In genomic region chr2:103289101-103289725, GRCh38 we compare ENCODE assay signal across 15 cellular contexts.
DNase-seq lines count a peak whose midpoint lies in the region; ATAC-seq, FAIRE-seq and TF ChIP-seq lines count a peak whose summit lies in the region.
"Had no signal": no experiment of that assay in that cellular context is flagged by ENCODE, and none has a peak within 500 bp of the region (broad histone marks: within the 10 kb centered on the region; RNA-seq: fewer than 3 reads in every experiment).

No MANE protein-coding gene starts in this region.

- H3K4me2 ChIP-seq in SK-N-SH = no peak overlapping the region

- 0% methylated on average over 5 of the region's 5 CpGs for WGBS in SK-N-SH (ENCODE audit: low lambda C conversion rate)

- POLR2A ChIA-PET in SK-N-SH (lab: Yijun Ruan, JAX) = no interaction called here
- POLR2A ChIA-PET in CD8-positive, alpha-beta T cell (lab: Charles Lee) = no interaction called here

- H3K4me3 ChIP-seq in SK-N-SH (ENCODE audit: low read depth in 2 of 2, low read length in 1 of 2) = no peak overlapping the region
- no peak overlapping the region for H3K4me3 ChIP-seq in CD8-positive, alpha-beta T cell (ENCODE audit: low read depth, low read length)

- no peak overlapping the region for H2AFZ ChIP-seq in SK-N-SH (ENCODE audit: low read depth)

- H3K27ac ChIP-seq in SK-N-SH (ENCODE audit: low read depth in 2 of 2, low read length in 1 of 2) = no peak overlapping the region
- H3K27ac ChIP-seq in CD8-positive, alpha-beta T cell (ENCODE audit: low read depth, low read length) = no peak overlapping the region

- TF ChIP-seq RAD21 in SK-N-SH (IDR thresholded peaks at IDR 0.05; ENCODE audit: low read length) = peak; percentile 28

- no peaks in the 10 kb centered on the region for H3K4me1 ChIP-seq in SK-N-SH (ENCODE audit: control insufficient read depth in 1 of 2, insufficient read depth in 2 of 2, low read depth in 1 of 2, low read length in 1 of 2)
- no peaks in the 10 kb centered on the region for H3K4me1 ChIP-seq in CD8-positive, alpha-beta T cell (ENCODE audit: insufficient read depth, low read length)

- no peaks in the 10 kb centered on the region for H3F3A ChIP-seq in SK-N-SH (replicated peaks; ENCODE audit: insufficient read depth)

- CTCF ChIA-PET in SK-N-SH (lab: Yijun Ruan, JAX) = no interaction called here
- CTCF ChIA-PET in CD8-positive, alpha-beta T cell (lab: Charles Lee) = no interaction called here

- ATAC-seq in SK-N-SH treated with all-trans-retinoic acid at 6 μM for 48 hours = no peak
- no peak for ATAC-seq in CD8-positive, alpha-beta T cell
- ATAC-seq: Right ventricle myocardium inferior, sciatic nerve had no signal

- no peaks in the 10 kb centered on the region for H3K9me2 ChIP-seq in SK-N-SH

- TF ChIP-seq EP300 in SK-N-SH (IDR thresholded peaks at IDR 0.05; ENCODE audit: borderline replicate concordance in 1 of 2, low read depth in 1 of 2, low read length in 1 of 2) = no peak

- no peaks in the 10 kb centered on the region for H3K36me3 Mint-ChIP-seq in CD8-positive, alpha-beta T cell

- H3K9me3 Mint-ChIP-seq in CD8-positive, alpha-beta T cell = peaks cover 4% of the 10 kb centered on the region
- H3K9me3 Mint-ChIP-seq: activated B cell treated with CpG ODN at 0.5 μM for 24 hours had no signal

- no peaks in the 10 kb centered on the region for H3K79me2 ChIP-seq in SK-N-SH (ENCODE audit: insufficient read depth)

- no peak overlapping the region for H3K9ac ChIP-seq in SK-N-SH

- H3K9me3 ChIP-seq in SK-N-SH = no peaks in the 10 kb centered on the region
- H3K9me3 ChIP-seq in CD8-positive, alpha-beta T cell (ENCODE audit: low read length) = no peaks in the 10 kb centered on the region

- TF ChIP-seq CTCF in SK-N-SH (IDR thresholded peaks at IDR 0.05) = peak; percentile 42
- TF ChIP-seq CTCF in CD8-positive, alpha-beta T cell (IDR thresholded peaks at IDR 0.05) = no peak

- intact Hi-C loops in CD8-positive, alpha-beta T cell (cut with DNase I, micrococcal nuclease) = no loop called here

- DNase-seq in SK-N-SH (no peak), NCI-H82 (lab: John Stamatoyannopoulos, UW) (peak; percentile 66), frontal cortex (ENCODE audit: low spot score in 2 of 2) (peak; percentile 1 to 29), superior temporal gyrus (ENCODE audit: extremely low spot score) (peak; percentile 64), OCI-M2 (lab: John Stamatoyannopoulos, UW; ENCODE audit: unreplicated experiment) (no peak), EL (no peak)
- DNase-seq in CD8-positive, alpha-beta T cell = no peak
- DNase-seq: activated B cell treated with CpG ODN at 0.5 μM for 24 hours; activated T-cell treated with anti-CD3 and anti-CD28 coated beads, Interleukin-2, amount 50 U/mL, for 48 hours; GF-D8; NCI-H1417 treated with DMSO at 0.1 percent for 48 hours; trophoblast cell had no signal

- H4K20me1 ChIP-seq in SK-N-SH (ENCODE audit: insufficient read depth) = no peaks in the 10 kb centered on the region

- H3K4me1 Mint-ChIP-seq in CD8-positive, alpha-beta T cell (ENCODE audit: low read depth) = no peaks in the 10 kb centered on the region
- H3K4me1 Mint-ChIP-seq: activated B cell treated with CpG ODN at 0.5 μM for 24 hours had no signal

- no peak for FAIRE-seq in frontal cortex (lab: Jason Lieb, UNC)

- H3K27me3 ChIP-seq in SK-N-SH (ENCODE audit: insufficient read depth) = peaks cover 12% of the 10 kb centered on the region; the same call in 1 of the 2 replicates
- no peaks in the 10 kb centered on the region for H3K27me3 ChIP-seq in CD8-positive, alpha-beta T cell (ENCODE audit: insufficient read depth, low read length)

- no peaks in the 10 kb centered on the region for H3K36me3 ChIP-seq in SK-N-SH (replicated peaks in 1 of 2; ENCODE audit: control insufficient read depth in 1 of 2, insufficient read depth in 2 of 2, low read length in 1 of 2)
- no peaks in the 10 kb centered on the region for H3K36me3 ChIP-seq in CD8-positive, alpha-beta T cell (ENCODE audit: insufficient read depth, low read length)

- no peak overlapping the region for H3K4me3 Mint-ChIP-seq in CD8-positive, alpha-beta T cell
- H3K4me3 Mint-ChIP-seq: activated B cell treated with CpG ODN at 0.5 μM for 24 hours had no signal

- H3K27ac Mint-ChIP-seq in CD8-positive, alpha-beta T cell = no peak overlapping the region
- H3K27ac Mint-ChIP-seq: activated B cell treated with CpG ODN at 0.5 μM for 24 hours had no signal

- no peaks in the 10 kb centered on the region for H3K27me3 Mint-ChIP-seq in CD8-positive, alpha-beta T cell (ENCODE audit: low read depth)

TF ChIP-seq in SK-N-SH, 30 proteins besides CTCF, POLR2A, EP300 and RAD21:
- TF ChIP-seq RCOR1 (IDR thresholded peaks at IDR 0.05; ENCODE audit: low read length) = no peak
- TF ChIP-seq EZH2phosphoT487 (IDR thresholded peaks at IDR 0.05; ENCODE audit: borderline replicate concordance, low read depth) = no peak
- TF ChIP-seq TCF12 (IDR thresholded peaks at IDR 0.05) = no peak
- no peak for TF ChIP-seq CHD2 (IDR thresholded peaks at IDR 0.05; ENCODE audit: low read length, partially characterized antibody)
- TF ChIP-seq RFX5 (IDR thresholded peaks at IDR 0.05; ENCODE audit: low read length) = no peak
- TF ChIP-seq MXI1 (IDR thresholded peaks at IDR 0.05; ENCODE audit: low read depth, low read length) = no peak
- TF ChIP-seq TAF1 (IDR thresholded peaks at IDR 0.05; ENCODE audit: borderline replicate concordance, low read depth, low read length) = no peak
- no peak for TF ChIP-seq SMC3 (IDR thresholded peaks at IDR 0.05; ENCODE audit: low read depth, low read length)
TF ChIP-seq in SK-N-SH: peak in this region for 0.

TF ChIP-seq in SK-N-SH treated with all-trans-retinoic acid at 6 μM for 48 hours, 23 proteins besides CTCF, POLR2A, EP300 and RAD21:
- no peak for TF ChIP-seq RARB (CRISPR knock-in tag; IDR thresholded peaks at IDR 0.05)
- no peak for TF ChIP-seq ISL1 (CRISPR knock-in tag; IDR thresholded peaks at IDR 0.05)
- TF ChIP-seq ZNF70 (CRISPR knock-in tag; IDR thresholded peaks at IDR 0.05) = no peak
- no peak for TF ChIP-seq ZNF8 (CRISPR knock-in tag; IDR thresholded peaks at IDR 0.05)
- no peak for TF ChIP-seq POU6F1 (CRISPR knock-in tag; IDR thresholded peaks at IDR 0.05; ENCODE audit: borderline replicate concordance, low read depth)
- no peak for TF ChIP-seq SNAI2 (CRISPR knock-in tag; IDR thresholded peaks at IDR 0.05)
- TF ChIP-seq TOX (CRISPR knock-in tag; IDR thresholded peaks at IDR 0.05; ENCODE audit: borderline replicate concordance) = no peak
- no peak for TF ChIP-seq OSR1 (CRISPR knock-in tag; IDR thresholded peaks at IDR 0.05)
- no peak for TF ChIP-seq ZC3H10 (CRISPR knock-in tag; IDR thresholded peaks at IDR 0.05)
- TF ChIP-seq ZNF565 (CRISPR knock-in tag; conservative IDR thresholded peaks at IDR 0.05; ENCODE audit: low read depth) = no peak
- TF ChIP-seq CREB5 (CRISPR knock-in tag; IDR thresholded peaks at IDR 0.05; ENCODE audit: low read depth) = no peak

Comparison
In these comparisons a context has a peak if more than half of its experiments do, and no peak if none do; other contexts are left out.
1. DNase-seq: peak in NCI-H82 (single experiment), frontal cortex (2 of 2) and superior temporal gyrus (single experiment); none in SK-N-SH (single experiment), OCI-M2 (single experiment), EL (single experiment) and CD8-positive, alpha-beta T cell (0 of 7).